Comparison of ENCODE assay signal across 9 cellular contexts in genomic region chr15:49215768-49216739, GRCh38. TPM values are rescaled to one million over a fixed set of nuclear protein-coding genes. Genes with fewer than 3 reads are reported as not detected.
DNase-seq lines count a peak whose midpoint lies in the region; ATAC-seq lines count a peak whose summit lies in the region.
"Had no signal": no experiment of that assay in that cellular context is flagged by ENCODE, and none has a peak within 500 bp of the region (broad histone marks: within the 10 kb centered on the region; RNA-seq: fewer than 3 reads in every experiment).

No MANE protein-coding gene starts in this region.

- no peak overlapping the region for H3K23ac ChIP-seq in trophoblast cell (ENCODE audit: low read length)

- intact Hi-C loops in naive thymus-derived CD4-positive, alpha-beta T cell (cut with micrococcal nuclease): no loop called here

- H3K4me1 Mint-ChIP-seq in naive thymus-derived CD4-positive, alpha-beta T cell: peaks cover 0 to 42% (median 21%) of the 10 kb centered on the region in 7 donors
- H3K4me1 Mint-ChIP-seq in activated CD4-positive, alpha-beta memory T cell treated with anti-CD3 and anti-CD28 coated beads, Interleukin-2, amount 10 ng/mL, durations not matched to agents 7 days and 5 days: peaks cover 2% of the 10 kb centered on the region

- peaks cover 0 to 20% (median 8%) of the 10 kb centered on the region in 11 donors for H3K9me3 Mint-ChIP-seq in naive thymus-derived CD4-positive, alpha-beta T cell
- H3K9me3 Mint-ChIP-seq in activated CD4-positive, alpha-beta memory T cell treated with anti-CD3 and anti-CD28 coated beads, Interleukin-2, amount 10 ng/mL, durations not matched to agents 7 days and 5 days: peaks cover 5% of the 10 kb centered on the region

- peaks cover 0 to 4% (median 0%) of the 10 kb centered on the region in 3 experiments for H3K9me3 ChIP-seq in naive thymus-derived CD4-positive, alpha-beta T cell (ENCODE audit: control insufficient read depth in 2 of 3, low read length in 3 of 3)
- H3K9me3 ChIP-seq in trophoblast cell (ENCODE audit: insufficient read depth, low read depth, low read length): no peaks in the 10 kb centered on the region

- no peak overlapping the region for H3K4me2 ChIP-seq in trophoblast cell (ENCODE audit: low read length)

- no peak overlapping the region for H4K12ac ChIP-seq in trophoblast cell (ENCODE audit: low read depth, low read length)

- peak overlapping the region in 1 of 10 donors; percentile 45 for H3K4me3 Mint-ChIP-seq in naive thymus-derived CD4-positive, alpha-beta T cell
- H3K4me3 Mint-ChIP-seq in activated CD4-positive, alpha-beta memory T cell treated with anti-CD3 and anti-CD28 coated beads, Interleukin-2, amount 10 ng/mL, durations not matched to agents 7 days and 5 days: no peak overlapping the region

- H3K4me3 ChIP-seq in naive thymus-derived CD4-positive, alpha-beta T cell (ENCODE audit: low read length): no peak overlapping the region
- no peak overlapping the region for H3K4me3 ChIP-seq in trophoblast cell (ENCODE audit: low read depth, low read length)

- ATAC-seq in GM19372 (IDR thresholded peaks at IDR 0.05; ENCODE audit: low read depth, unreplicated experiment) (peak; percentile 99), HG03159 (IDR thresholded peaks at IDR 0.05; ENCODE audit: unreplicated experiment) (peak; percentile 100)
- ATAC-seq in naive thymus-derived CD4-positive, alpha-beta T cell: peak; percentile 37

- POLR2A ChIA-PET in naive thymus-derived CD4-positive, alpha-beta T cell (lab: Charles Lee): no interaction called here
- POLR2A ChIA-PET in activated CD4-positive, alpha-beta memory T cell treated with anti-CD3 and anti-CD28 coated beads, Interleukin-2, amount 10 ng/mL, durations not matched to agents 7 days and 5 days (lab: Charles Lee): no interaction called here

- no peak overlapping the region for H3K9ac ChIP-seq in trophoblast cell (ENCODE audit: low read length)

- DNase-seq in DMS153 (lab: John Stamatoyannopoulos, UW) (peak; percentile 25), SHP77 (lab: John Stamatoyannopoulos, UW) (peak; percentile 54 to 83), trophoblast cell (no peak)
- no peak for DNase-seq in naive thymus-derived CD4-positive, alpha-beta T cell
- no peak for DNase-seq in activated CD4-positive, alpha-beta memory T cell treated with anti-CD3 and anti-CD28 coated beads, Interleukin-2, amount 10 ng/mL, durations not matched to agents 7 days and 5 days
- DNase-seq in activated naive CD4-positive, alpha-beta T cell (lab: John Stamatoyannopoulos, UW): no peak

- peak overlapping the region in 2 of 9 donors; percentile 26 to 38 for H3K27ac Mint-ChIP-seq in naive thymus-derived CD4-positive, alpha-beta T cell
- H3K27ac Mint-ChIP-seq in activated CD4-positive, alpha-beta memory T cell treated with anti-CD3 and anti-CD28 coated beads, Interleukin-2, amount 10 ng/mL, durations not matched to agents 7 days and 5 days: no peak overlapping the region

- H2BK120ac ChIP-seq in trophoblast cell (ENCODE audit: insufficient read depth, low read length, poor library complexity): no peak overlapping the region

- peaks cover 0 to 20% (median 0%) of the 10 kb centered on the region in 3 experiments for H3K36me3 ChIP-seq in naive thymus-derived CD4-positive, alpha-beta T cell (ENCODE audit: control insufficient read depth in 2 of 3, insufficient read depth in 3 of 3, low read length in 3 of 3)
- peaks cover 1 to 2% of the 10 kb centered on the region in 2 experiments for H3K36me3 ChIP-seq in trophoblast cell (ENCODE audit: control insufficient read depth in 1 of 2, insufficient read depth in 2 of 2, low read length in 2 of 2)

- no peaks in the 10 kb centered on the region for H3K27me3 Mint-ChIP-seq in naive thymus-derived CD4-positive, alpha-beta T cell
- no peaks in the 10 kb centered on the region for H3K27me3 Mint-ChIP-seq in activated CD4-positive, alpha-beta memory T cell treated with anti-CD3 and anti-CD28 coated beads, Interleukin-2, amount 10 ng/mL, durations not matched to agents 7 days and 5 days

- no peak overlapping the region for H3K27ac ChIP-seq in naive thymus-derived CD4-positive, alpha-beta T cell (ENCODE audit: low read depth, low read length)
- H3K27ac ChIP-seq in trophoblast cell (ENCODE audit: low read depth, low read length): no peak overlapping the region
- H3K27ac ChIP-seq: HL-60 had no signal

- H3K79me1 ChIP-seq in trophoblast cell (ENCODE audit: low read length): no peaks in the 10 kb centered on the region

- H3K4ac ChIP-seq in trophoblast cell (ENCODE audit: low read depth, low read length): no peak overlapping the region

- no peaks in the 10 kb centered on the region for H3K4me1 ChIP-seq in naive thymus-derived CD4-positive, alpha-beta T cell (ENCODE audit: control insufficient read depth in 2 of 2, insufficient read depth in 2 of 2, low read length in 2 of 2)
- H3K4me1 ChIP-seq in trophoblast cell (ENCODE audit: control insufficient read depth in 1 of 2, insufficient read depth in 2 of 2, low read length in 2 of 2): no peaks in the 10 kb centered on the region

- H3K27me3 ChIP-seq in naive thymus-derived CD4-positive, alpha-beta T cell (ENCODE audit: control insufficient read depth in 2 of 2, insufficient read depth in 2 of 2, low read length in 2 of 2): no peaks in the 10 kb centered on the region
- H3K27me3 ChIP-seq in trophoblast cell (ENCODE audit: insufficient read depth, low read length): no peaks in the 10 kb centered on the region

- WGBS in trophoblast cell (ENCODE audit: extremely low coverage, insufficient coverage, insufficient read length): no CpG with 5 or more reads among the region's 7 CpGs

- peaks cover 22 to 85% (median 74%) of the 10 kb centered on the region in 5 donors for H3K36me3 Mint-ChIP-seq in naive thymus-derived CD4-positive, alpha-beta T cell
- peaks cover 44% of the 10 kb centered on the region for H3K36me3 Mint-ChIP-seq in activated CD4-positive, alpha-beta memory T cell treated with anti-CD3 and anti-CD28 coated beads, Interleukin-2, amount 10 ng/mL, durations not matched to agents 7 days and 5 days (ENCODE audit: low read depth)

- no peak overlapping the region for H4K91ac ChIP-seq in trophoblast cell (ENCODE audit: low read depth, low read length)

- CTCF ChIA-PET in naive thymus-derived CD4-positive, alpha-beta T cell (lab: Charles Lee): no interaction called here
- CTCF ChIA-PET in activated CD4-positive, alpha-beta memory T cell treated with anti-CD3 and anti-CD28 coated beads, Interleukin-2, amount 10 ng/mL, durations not matched to agents 7 days and 5 days (lab: Charles Lee): interaction anchor here (1.6 kb wide), 1 partner anchor 19 kb away, joined by 5 read pairs; no protein-coding TSS in a partner anchor

- H3K79me2 ChIP-seq in trophoblast cell (ENCODE audit: control insufficient read depth, insufficient read depth, low read length, poor library complexity): no peaks in the 10 kb centered on the region

- no peak overlapping the region for H2BK5ac ChIP-seq in trophoblast cell (ENCODE audit: low read depth, low read length, poor library complexity)

- H3K18ac ChIP-seq in trophoblast cell (ENCODE audit: low read length): no peak overlapping the region

- H4K8ac ChIP-seq in trophoblast cell (ENCODE audit: low read depth, low read length): no peak overlapping the region

- H3K14ac ChIP-seq in trophoblast cell (ENCODE audit: low read length): no peak overlapping the region

- no peak overlapping the region for H2AK5ac ChIP-seq in trophoblast cell (ENCODE audit: low read length)

- no peak overlapping the region for H2AFZ ChIP-seq in trophoblast cell (ENCODE audit: insufficient read depth, low read length, poor library complexity)

- H2BK12ac ChIP-seq in trophoblast cell (ENCODE audit: low read length): no peak overlapping the region

RNA-seq across cellular contexts. Expression of gene GALK2, which starts 46.0 kb away (rescaled TPM):
- 10 to 100 TPM; 19.4 to 36.6 (median 28.7) TPM for total RNA-seq in naive thymus-derived CD4-positive, alpha-beta T cell
- polyA plus RNA-seq in naive thymus-derived CD4-positive, alpha-beta T cell: 10 to 100 TPM; 25.0 to 27.6 TPM
- 10 to 100 TPM; 30.0 to 31.5 TPM for total RNA-seq in activated CD4-positive, alpha-beta memory T cell treated with anti-CD3 and anti-CD28 coated beads, Interleukin-2, amount 10 ng/mL, durations not matched to agents 7 days and 5 days
- polyA plus RNA-seq in trophoblast cell (2013): 10.5 and 11.5 TPM in 2 replicates

Comparison
In these comparisons a context has a peak if more than half of its experiments do, and no peak if none do; other contexts are left out.
1. DNase-seq: peak in DMS153 (single experiment) and SHP77 (2 of 2); none in naive thymus-derived CD4-positive, alpha-beta T cell (0 of 9), activated CD4-positive, alpha-beta memory T cell treated with anti-CD3 and anti-CD28 coated beads, Interleukin-2, amount 10 ng/mL, durations not matched to agents 7 days and 5 days (single experiment), trophoblast cell (0 of 2) and activated naive CD4-positive, alpha-beta T cell (0 of 4).
2. ATAC-seq: peak in every context shown above with its lines; median percentile 100 in HG03159; 99 in GM19372; 37 in naive thymus-derived CD4-positive, alpha-beta T cell.